ENCODE assay signal across 14 cellular contexts in the genomic region with DNA sequence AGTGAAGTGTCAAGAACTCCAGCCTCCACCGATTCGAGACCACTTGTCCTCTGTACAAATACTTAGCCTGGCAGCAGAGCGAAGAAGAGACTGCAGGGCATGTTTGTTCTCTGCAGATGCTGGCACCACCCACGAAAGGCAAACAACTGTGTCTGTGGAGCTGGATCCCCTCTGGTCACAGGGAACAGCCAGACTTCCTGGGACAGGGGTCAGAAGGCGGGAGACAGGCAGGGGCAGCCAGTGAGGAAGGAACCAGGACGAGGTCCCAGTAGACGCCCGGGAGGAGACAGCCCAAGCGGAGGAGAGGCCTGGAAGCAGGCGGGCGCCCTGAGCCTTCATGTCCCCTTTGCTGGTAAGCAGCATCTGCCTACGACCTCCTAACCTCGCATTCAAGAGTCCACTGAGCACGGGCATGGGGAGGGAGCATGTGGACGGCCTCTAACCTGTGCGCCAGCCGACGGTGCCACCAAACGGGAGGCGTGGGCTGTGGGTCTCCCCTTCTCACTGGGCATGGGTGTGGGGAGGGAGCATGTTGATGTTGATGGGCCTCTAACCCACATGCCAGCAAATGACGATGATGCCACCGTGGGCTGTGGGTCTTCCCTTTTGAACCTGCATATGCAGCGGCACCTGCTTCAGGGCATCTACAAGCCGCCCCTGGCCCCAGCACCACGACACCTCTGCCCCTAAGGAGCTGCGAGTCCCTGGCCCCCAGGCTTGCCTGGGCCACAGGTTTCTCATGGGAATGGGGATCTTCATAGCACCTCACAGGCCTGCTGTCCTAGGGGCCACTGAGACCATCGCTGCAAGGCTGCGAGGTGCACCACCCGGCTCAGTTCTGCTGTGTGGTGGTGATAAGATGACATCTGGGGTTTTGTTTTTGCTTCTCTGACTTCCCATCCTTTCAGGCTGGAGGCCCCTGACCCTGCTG.
DNase-seq lines count a peak whose midpoint lies in the region; ATAC-seq, FAIRE-seq and TF ChIP-seq lines count a peak whose summit lies in the region.
"Had no signal": no experiment of that assay in that cellular context is flagged by ENCODE, and none has a peak within 500 bp of the region (broad histone marks: within the 10 kb centered on the region; RNA-seq: fewer than 3 reads in every experiment).

No MANE protein-coding gene starts in this region.

- TF ChIP-seq POLR2A in IMR-90 (IDR thresholded peaks at IDR 0.05; ENCODE audit: low read depth, low read length) = no peak
- no peak for TF ChIP-seq POLR2A in K562 (conservative IDR thresholded peaks at IDR 0.05)

- intact Hi-C loops in IMR-90 (cut with micrococcal nuclease) = no loop called here
- intact Hi-C loops in K562 (cut with micrococcal nuclease) = no loop called here

- H2BK20ac ChIP-seq in IMR-90 (ENCODE audit: low read depth, low read length) = no peak overlapping the region

- 78% methylated on average over 17 of the region's 29 CpGs; no CpG with 5 or more reads in 1 of the 2 experiments for WGBS in IMR-90 (ENCODE audit: extremely low coverage in 2 of 2, insufficient read length in 1 of 2), 2 experiments
- WGBS in K562 (ENCODE audit: insufficient coverage, low coverage, missing lambda C conversion rate) = under 1% methylated on average over 29 of the region's 29 CpGs
- no CpG with 5 or more reads among the region's 29 CpGs for WGBS in neuronal stem cell (ENCODE audit: extremely low coverage in 2 of 2, insufficient read length in 2 of 2, insufficient replicate concordance in 1 of 2), 2 donors

- no peaks in the 10 kb centered on the region for H3K4me1 Mint-ChIP-seq in activated CD4-positive, alpha-beta memory T cell treated with anti-CD3 and anti-CD28 coated beads, Interleukin-2, amount 10 ng/mL, durations not matched to agents 7 days and 5 days
- H3K4me1 Mint-ChIP-seq: activated T-helper 17 cell treated with anti-CD3 and anti-CD28 coated beads, Interleukin-2, amount 50 U/mL, for 72 hours had no signal

- H3K14ac ChIP-seq in IMR-90 (replicated peaks; ENCODE audit: low read depth, low read length) = no peak overlapping the region
- no peak overlapping the region for H3K14ac ChIP-seq in neuronal stem cell (ENCODE audit: low read length)

- FAIRE-seq in K562 (lab: Jason Lieb, UNC) = no peak
- FAIRE-seq: endothelial cell of umbilical vein had no signal

- no peak overlapping the region for H3K56ac ChIP-seq in IMR-90 (ENCODE audit: extremely low read depth, insufficient read depth, low read length)

- TF ChIP-seq EP300 in K562 (IDR thresholded peaks at IDR 0.05; ENCODE audit: low read length) = no peak

- H2AK9ac ChIP-seq in IMR-90 (replicated peaks; ENCODE audit: low read depth, low read length, poor library complexity) = no peak overlapping the region

- no peaks in the 10 kb centered on the region for H3K27me3 ChIP-seq in BE2C
- H3K27me3 ChIP-seq in IMR-90 (ENCODE audit: control insufficient read depth, insufficient read depth, low read length) = no peaks in the 10 kb centered on the region
- peaks cover 10 to 79% of the 10 kb centered on the region in 2 experiments; a peak in 4 of 5 replicates for H3K27me3 ChIP-seq in K562 (ENCODE audit: control insufficient read depth in 2 of 2, insufficient read depth in 2 of 2, low read length in 2 of 2)
- peaks cover 0 to 1% (median 0%) of the 10 kb centered on the region in 3 experiments for H3K27me3 ChIP-seq in neuronal stem cell (ENCODE audit: control insufficient read depth in 3 of 3, insufficient read depth in 3 of 3, low read depth in 1 of 3, low read length in 3 of 3)

- peak overlapping the region; percentile 86 for H2BK12ac ChIP-seq in neuronal stem cell (ENCODE audit: low read length)

- H2AFZ ChIP-seq in IMR-90 (replicated peaks; ENCODE audit: low read length, poor library complexity) (no peak overlapping the region), K562 (ENCODE audit: low read depth, low read length) (no peak overlapping the region), neuronal stem cell (ENCODE audit: low read length) (no peak overlapping the region)

- no peak for ATAC-seq in IMR-90 (ENCODE audit: low read depth)
- no peak; the same call in none of the 3 replicates for ATAC-seq in K562
- no peak for ATAC-seq in GM21423 (IDR thresholded peaks at IDR 0.05; ENCODE audit: unreplicated experiment)
- ATAC-seq: activated T-helper 17 cell treated with anti-CD3 and anti-CD28 coated beads, Interleukin-2, amount 50 U/mL, for 72 hours had no signal

- dilution Hi-C loops in IMR-90 (cut with HindIII; ENCODE audit: low sequenced_read_pairs, unreplicated experiment) = no loop called here

- H2BK120ac ChIP-seq in IMR-90 (ENCODE audit: low read depth, low read length) = no peak overlapping the region
- H2BK120ac ChIP-seq in neuronal stem cell (ENCODE audit: low read depth, low read length) = no peak overlapping the region

- no peaks in the 10 kb centered on the region for H3K79me2 ChIP-seq in K562 (ENCODE audit: control insufficient read depth, insufficient read depth, low read length)

- H3K4me3 Mint-ChIP-seq in activated CD4-positive, alpha-beta memory T cell treated with anti-CD3 and anti-CD28 coated beads, Interleukin-2, amount 10 ng/mL, durations not matched to agents 7 days and 5 days = no peak overlapping the region
- H3K4me3 Mint-ChIP-seq: activated T-helper 17 cell treated with anti-CD3 and anti-CD28 coated beads, Interleukin-2, amount 50 U/mL, for 72 hours had no signal

- no peaks in the 10 kb centered on the region for H4K20me1 ChIP-seq in IMR-90 (ENCODE audit: insufficient read depth, low read length)
- 0 out of 2 replicates have a peak, but pooled peaks cover 3% of the 10 kb centered on the region for H4K20me1 ChIP-seq in K562 (replicated peaks; ENCODE audit: control insufficient read depth, insufficient read depth, low read length)

- no peaks in the 10 kb centered on the region for H3K27me3 Mint-ChIP-seq in activated CD4-positive, alpha-beta memory T cell treated with anti-CD3 and anti-CD28 coated beads, Interleukin-2, amount 10 ng/mL, durations not matched to agents 7 days and 5 days

- H2BK5ac ChIP-seq in IMR-90 (ENCODE audit: low read depth, low read length, poor library complexity, severe bottlenecking) (no peak overlapping the region), neuronal stem cell (ENCODE audit: low read length) (peak overlapping the region; percentile 26)

- no peaks in the 10 kb centered on the region for H3K9me3 ChIP-seq in BE2C
- peaks cover 53% of the 10 kb centered on the region for H3K9me3 ChIP-seq in IMR-90 (ENCODE audit: control insufficient read depth, insufficient read depth, low read length)
- no peaks in the 10 kb centered on the region for H3K9me3 ChIP-seq in K562 (replicated peaks; ENCODE audit: control insufficient read depth, insufficient read depth, low read depth, low read length)
- H3K9me3 ChIP-seq in neuronal stem cell (replicated peaks in 1 of 2; ENCODE audit: control insufficient read depth in 2 of 2, insufficient read depth in 1 of 2, low read depth in 1 of 2, low read length in 2 of 2) = peaks cover 0 to 4% of the 10 kb centered on the region in 2 donors
- H3K9me3 ChIP-seq: HAP-1, heart right ventricle had no signal

- H3K18ac ChIP-seq in IMR-90 (ENCODE audit: low read depth, low read length) (no peak overlapping the region), neuronal stem cell (ENCODE audit: low read length) (peak overlapping the region; percentile 81)

- no peak for TF ChIP-seq RAD21 in IMR-90 (IDR thresholded peaks at IDR 0.05; ENCODE audit: low read length)
- no peak for TF ChIP-seq RAD21 in K562 (CRISPR knock-in tag; conservative IDR thresholded peaks at IDR 0.05 in 1 of 2, IDR thresholded peaks at IDR 0.05 in 1 of 2)

- no peak overlapping the region for H3K23ac ChIP-seq in IMR-90 (ENCODE audit: low read depth, low read length)
- H3K23ac ChIP-seq in neuronal stem cell (ENCODE audit: low read depth, low read length, poor library complexity) = peak overlapping the region; percentile 10

- DNase-seq in BE2C = peak; percentile 8
- DNase-seq in IMR-90 = no peak
- DNase-seq in K562 (ENCODE audit: extremely low read depth in 1 of 4, low spot score in 3 of 4) = peak in 1 of 4 experiments; percentile 19
- no peak for DNase-seq in neuronal stem cell (ENCODE audit: low spot score)
- no peak for DNase-seq in activated CD4-positive, alpha-beta memory T cell treated with anti-CD3 and anti-CD28 coated beads, Interleukin-2, amount 10 ng/mL, durations not matched to agents 7 days and 5 days
- DNase-seq in D341Med (ENCODE audit: low spot score) = no peak
- DNase-seq in RKO (ENCODE audit: low spot score) = no peak
- DNase-seq: AML-193, occipital lobe had no signal

- H2BK15ac ChIP-seq in IMR-90 (ENCODE audit: low read depth, low read length) (no peak overlapping the region), neuronal stem cell (ENCODE audit: low read length) (peak overlapping the region; percentile 89)

- H3K4ac ChIP-seq in IMR-90 (ENCODE audit: low read depth, low read length) = no peak overlapping the region
- no peak overlapping the region for H3K4ac ChIP-seq in neuronal stem cell (ENCODE audit: low read length)

- H2AK5ac ChIP-seq in IMR-90 (ENCODE audit: low read depth, low read length) = no peak overlapping the region
- peak overlapping the region; percentile 65 for H2AK5ac ChIP-seq in neuronal stem cell (ENCODE audit: low read depth, low read length)

- no peak overlapping the region for H4K8ac ChIP-seq in IMR-90 (ENCODE audit: low read depth in 2 of 2, low read length in 2 of 2)
- H4K8ac ChIP-seq in neuronal stem cell (ENCODE audit: low read depth, low read length) = no peak overlapping the region

- in situ Hi-C loops in IMR-90 (cut with MboI; ENCODE audit: low sequenced_read_pairs) (no loop called here), K562 (cut with MboI) (no loop called here)

- H3K9ac ChIP-seq in IMR-90 (ENCODE audit: low read depth, low read length) (no peak overlapping the region), K562 (ENCODE audit: insufficient read depth in 1 of 2, low read depth in 2 of 2, low read length in 2 of 2) (no peak overlapping the region), neuronal stem cell (ENCODE audit: low read depth, low read length, poor library complexity) (no peak overlapping the region)

- H3K79me1 ChIP-seq in IMR-90 (ENCODE audit: low read depth in 1 of 2, low read length in 2 of 2) (no peaks in the 10 kb centered on the region), neuronal stem cell (ENCODE audit: low read depth, low read length) (no peaks in the 10 kb centered on the region)

- TF ChIP-seq CTCF in BE2C (IDR thresholded peaks at IDR 0.05; ENCODE audit: low read depth, low read length) (no peak), IMR-90 (conservative IDR thresholded peaks at IDR 0.05; ENCODE audit: low read depth, low read length) (no peak), K562 (IDR thresholded peaks at IDR 0.05 in 2 of 3, conservative IDR thresholded peaks at IDR 0.05 in 1 of 3; ENCODE audit: insufficient read depth in 2 of 3, low read depth in 1 of 3, low read length in 3 of 3) (no peak)

- no peaks in the 10 kb centered on the region for H3K9me1 ChIP-seq in IMR-90 (ENCODE audit: insufficient read depth, low read length)
- H3K9me1 ChIP-seq in K562 (ENCODE audit: control insufficient read depth, insufficient read depth, low read length) = no peaks in the 10 kb centered on the region

- H3K4me1 ChIP-seq in BE2C (no peaks in the 10 kb centered on the region), IMR-90 (ENCODE audit: control insufficient read depth, insufficient read depth, low read length) (peaks cover 2% of the 10 kb centered on the region; the same call in 1 of the 2 replicates), K562 (replicated peaks in 1 of 2; ENCODE audit: control insufficient read depth in 2 of 2, insufficient read depth in 2 of 2, low read length in 2 of 2) (peaks cover 0 to 25% of the 10 kb centered on the region in 2 experiments; a peak in 2 of 5 replicates), neuronal stem cell (ENCODE audit: control insufficient read depth in 2 of 2, insufficient read depth in 1 of 2, low read depth in 1 of 2, low read length in 2 of 2) (peaks cover 0 to 3% of the 10 kb centered on the region in 2 donors)
- H3K4me1 ChIP-seq: HAP-1 had no signal

- H3K4me3 ChIP-seq in BE2C (ENCODE audit: low read depth, low read length) (no peak overlapping the region), IMR-90 (ENCODE audit: insufficient read depth, low read depth, low read length) (no peak overlapping the region), K562 (no peak overlapping the region), neuronal stem cell (ENCODE audit: low read length in 2 of 2) (peak overlapping the region in 1 of 2 donors; percentile 32)
- H3K4me3 ChIP-seq: HAP-1, heart right ventricle had no signal

- CTCF ChIA-PET in IMR-90 (lab: Yijun Ruan, JAX) (no interaction called here), K562 (lab: Yijun Ruan, JAX; ENCODE audit: low intra/inter-chr PET ratio) (no interaction called here)
- CTCF ChIA-PET in activated CD4-positive, alpha-beta memory T cell treated with anti-CD3 and anti-CD28 coated beads, Interleukin-2, amount 10 ng/mL, durations not matched to agents 7 days and 5 days (lab: Charles Lee) = no interaction called here

- POLR2A ChIA-PET in IMR-90 (lab: Charles Lee; ENCODE audit: unreplicated experiment) (no interaction called here), K562 (lab: Yijun Ruan, JAX) (interaction anchor here (0.6 kb wide), 1 partner anchor 32 kb away, joined by 3 read pairs; no protein-coding TSS in a partner anchor)
- POLR2A ChIA-PET in activated CD4-positive, alpha-beta memory T cell treated with anti-CD3 and anti-CD28 coated beads, Interleukin-2, amount 10 ng/mL, durations not matched to agents 7 days and 5 days (lab: Charles Lee) = no interaction called here

- H3K4me2 ChIP-seq in IMR-90 (ENCODE audit: low read depth, low read length) (no peak overlapping the region; the same call in 1 of the 2 replicates), K562 (ENCODE audit: insufficient read depth, low read length) (no peak overlapping the region), neuronal stem cell (ENCODE audit: insufficient read depth, low read length, poor library complexity, severe bottlenecking) (no peak overlapping the region)

- H3K36me3 Mint-ChIP-seq in activated CD4-positive, alpha-beta memory T cell treated with anti-CD3 and anti-CD28 coated beads, Interleukin-2, amount 10 ng/mL, durations not matched to agents 7 days and 5 days (ENCODE audit: low read depth) = no peaks in the 10 kb centered on the region

- no TSS peak for BruUV-seq in IMR-90 (replicated peaks; lab: Mats Ljungman, UMichigan)
- BruUV-seq in K562 (replicated peaks; lab: Mats Ljungman, UMichigan) = no TSS peak

- H3K27ac Mint-ChIP-seq in activated CD4-positive, alpha-beta memory T cell treated with anti-CD3 and anti-CD28 coated beads, Interleukin-2, amount 10 ng/mL, durations not matched to agents 7 days and 5 days = no peak overlapping the region
- H3K27ac Mint-ChIP-seq: activated T-helper 17 cell treated with anti-CD3 and anti-CD28 coated beads, Interleukin-2, amount 50 U/mL, for 72 hours had no signal

- no peak overlapping the region for H4K5ac ChIP-seq in IMR-90 (ENCODE audit: low read depth, low read length)

- H3K27ac ChIP-seq in IMR-90 (ENCODE audit: insufficient read depth, low read length) = peak overlapping the region; percentile 49; the same call in 1 of the 2 replicates
- H3K27ac ChIP-seq in K562 (ENCODE audit: extremely low read depth, low read depth, low read length) = no peak overlapping the region
- H3K27ac ChIP-seq in neuronal stem cell (replicated peaks; ENCODE audit: low read length) = no peak overlapping the region
- H3K27ac ChIP-seq: heart right ventricle had no signal

- H3K36me3 ChIP-seq in BE2C (no peaks in the 10 kb centered on the region), IMR-90 (ENCODE audit: control insufficient read depth, insufficient read depth, low read length) (no peaks in the 10 kb centered on the region), K562 (ENCODE audit: control insufficient read depth, insufficient read depth, low read length) (no peaks in the 10 kb centered on the region), neuronal stem cell (replicated peaks in 1 of 2; ENCODE audit: control insufficient read depth in 2 of 2, insufficient read depth in 2 of 2, low read length in 2 of 2) (no peaks in the 10 kb centered on the region)
- H3K36me3 ChIP-seq: HAP-1, heart right ventricle had no signal

- no peaks in the 10 kb centered on the region for H3K9me3 Mint-ChIP-seq in activated CD4-positive, alpha-beta memory T cell treated with anti-CD3 and anti-CD28 coated beads, Interleukin-2, amount 10 ng/mL, durations not matched to agents 7 days and 5 days
- H3K9me3 Mint-ChIP-seq: activated T-helper 17 cell treated with anti-CD3 and anti-CD28 coated beads, Interleukin-2, amount 50 U/mL, for 72 hours had no signal

- no peak overlapping the region for H4K91ac ChIP-seq in IMR-90 (ENCODE audit: insufficient read depth, low read depth, low read length)
- H4K91ac ChIP-seq in neuronal stem cell (ENCODE audit: low read depth, low read length, poor library complexity) = no peak overlapping the region
